8 cellular contexts compared by ENCODE assay signal in the genomic region with DNA sequence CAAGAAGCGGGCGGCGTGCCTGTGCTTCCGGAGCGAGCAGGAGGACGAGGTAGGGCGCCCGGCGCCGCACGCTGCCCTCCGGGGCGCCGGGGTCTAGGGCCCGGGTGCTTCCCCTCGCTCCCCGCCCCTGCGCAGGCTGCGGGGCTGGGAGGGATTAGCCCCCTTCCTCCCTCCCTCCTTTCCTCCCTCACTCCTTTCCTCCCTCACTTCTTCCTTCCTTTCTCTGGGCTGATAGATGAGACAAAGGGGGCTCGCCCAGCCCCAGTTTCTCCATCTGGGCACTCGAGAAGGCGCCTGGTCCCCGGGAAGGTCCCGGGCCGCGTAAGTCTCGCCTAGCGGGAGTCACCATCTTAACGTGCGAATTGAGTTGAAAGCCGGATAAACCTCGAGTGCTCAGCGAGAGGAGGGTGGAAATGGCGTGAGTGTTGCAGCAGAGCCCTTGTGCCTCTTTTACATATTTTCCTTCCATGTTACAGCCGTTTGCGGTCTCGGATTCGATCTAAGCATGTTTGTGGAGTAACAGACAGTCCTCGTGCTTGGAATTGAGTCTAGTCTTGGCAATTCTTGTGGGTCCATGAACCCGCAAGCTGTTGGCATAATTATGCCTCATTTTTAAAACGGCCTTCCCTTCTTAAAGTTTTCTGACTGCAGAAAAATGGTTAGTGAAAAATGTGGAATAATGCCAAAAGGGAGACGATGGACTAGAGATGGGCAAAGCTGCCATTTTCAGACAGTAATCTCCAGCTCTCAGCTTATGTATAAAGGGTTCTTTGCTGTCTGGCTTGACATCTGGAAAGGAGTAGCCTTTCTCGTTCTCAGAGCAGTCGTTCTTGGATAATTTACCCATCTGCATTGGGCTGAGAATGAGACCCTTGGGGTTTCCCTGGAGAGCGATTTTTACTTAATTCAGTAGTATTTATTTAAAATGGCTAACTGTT. TPM values are rescaled to one million over a fixed set of nuclear protein-coding genes. Genes with fewer than 3 reads are reported as not detected.
DNase-seq lines count a peak whose midpoint lies in the region; ATAC-seq and TF ChIP-seq lines count a peak whose summit lies in the region.

No MANE protein-coding gene starts in this region.

- CTCF ChIA-PET in activated CD4-positive, alpha-beta memory T cell treated with anti-CD3 and anti-CD28 coated beads for 36 hours (lab: Charles Lee): interaction anchor here (1.0 to 3.2 kb wide), 5 partner anchors 18 to 280 kb away, joined by 3 to 27 read pairs (median 3); a partner anchor contains a TSS

- TF ChIP-seq CTCF in mesothelial cell of epicardium (IDR thresholded peaks at IDR 0.05; ENCODE audit: unreplicated experiment): no peak

- no peaks in the 10 kb centered on the region for H3K27me3 Mint-ChIP-seq in activated CD4-positive, alpha-beta memory T cell treated with anti-CD3 and anti-CD28 coated beads for 36 hours
- no peaks in the 10 kb centered on the region for H3K27me3 Mint-ChIP-seq in mesothelial cell of epicardium (ENCODE audit: low read depth)

- peak overlapping the region; percentile 99 for H3K4me3 Mint-ChIP-seq in activated CD4-positive, alpha-beta memory T cell treated with anti-CD3 and anti-CD28 coated beads for 36 hours
- H3K4me3 Mint-ChIP-seq in mesothelial cell of epicardium: peak overlapping the region; percentile 100

- H3K9me3 Mint-ChIP-seq in activated CD4-positive, alpha-beta memory T cell treated with anti-CD3 and anti-CD28 coated beads for 36 hours: no peaks in the 10 kb centered on the region
- no peaks in the 10 kb centered on the region for H3K9me3 Mint-ChIP-seq in mesothelial cell of epicardium

- peak overlapping the region; percentile 99 for H3K27ac Mint-ChIP-seq in activated CD4-positive, alpha-beta memory T cell treated with anti-CD3 and anti-CD28 coated beads for 36 hours
- H3K27ac Mint-ChIP-seq in mesothelial cell of epicardium: peak overlapping the region; percentile 99

- POLR2A ChIA-PET in activated CD4-positive, alpha-beta memory T cell treated with anti-CD3 and anti-CD28 coated beads for 36 hours (lab: Charles Lee): interaction anchor here (0.7 to 1.2 kb wide), 3 partner anchors 8 to 11 kb away, joined by 3 to 5 read pairs (median 3); no protein-coding TSS in a partner anchor

- H3K4me1 Mint-ChIP-seq in activated CD4-positive, alpha-beta memory T cell treated with anti-CD3 and anti-CD28 coated beads for 36 hours (ENCODE audit: low read depth): peaks cover 40% of the 10 kb centered on the region
- peaks cover 55% of the 10 kb centered on the region for H3K4me1 Mint-ChIP-seq in mesothelial cell of epicardium

- DNase-seq in AG08396 (ENCODE audit: low spot score): peak; percentile 74
- peak; percentile 63 for DNase-seq in NCI-H748 (lab: John Stamatoyannopoulos, UW; ENCODE audit: unreplicated experiment)
- DNase-seq in activated CD4-positive, alpha-beta memory T cell treated with anti-CD3 and anti-CD28 coated beads for 36 hours: peak; percentile 74
- peak; percentile 48 for DNase-seq in effector CD4-positive, alpha-beta T cell
- peak in 1 of 2 experiments; percentile 58 for DNase-seq in mesothelial cell of epicardium (ENCODE audit: low spot score in 2 of 2, unreplicated experiment in 2 of 2)
- peak; percentile 28 to 29 for DNase-seq in stimulated activated CD8-positive, alpha-beta memory T cell treated with anti-CD3 and anti-CD28 coated beads, Interleukin-2, amount 100 ng/mL, for 48 hours (ENCODE audit: low read depth in 2 of 2)

- H3K36me3 Mint-ChIP-seq in activated CD4-positive, alpha-beta memory T cell treated with anti-CD3 and anti-CD28 coated beads for 36 hours: peaks cover 9% of the 10 kb centered on the region
- H3K36me3 Mint-ChIP-seq in mesothelial cell of epicardium: no peaks in the 10 kb centered on the region

- intact Hi-C loops in activated CD4-positive, alpha-beta memory T cell treated with anti-CD3 and anti-CD28 coated beads for 36 hours (cut with micrococcal nuclease): loop anchor here (5.0 kb wide), 2 partner anchors 211 to 299 kb away; a partner anchor contains a TSS

- ATAC-seq in GM18861 (IDR thresholded peaks at IDR 0.05; ENCODE audit: unreplicated experiment) (peak; percentile 17), HG03097 (IDR thresholded peaks at IDR 0.05; ENCODE audit: low FRiP score, unreplicated experiment) (peak; percentile 29)

RNA-seq across cellular contexts. Expression of a gene that starts 0.9 kb away (rescaled TPM):
- 10 to 100 TPM; 58.2 TPM for total RNA-seq in activated CD4-positive, alpha-beta memory T cell treated with anti-CD3 and anti-CD28 coated beads for 36 hours
- 41.0 to 48.0 TPM (median 44.4 TPM) in 3 replicates for total RNA-seq in mesothelial cell of epicardium
